ENCODE assay signal across 8 cellular contexts in genomic region chr22:49825944-49826602, GRCh38. TPM values are rescaled to one million over a fixed set of nuclear protein-coding genes. Genes with fewer than 3 reads are reported as not detected.
DNase-seq lines count a peak whose midpoint lies in the region; ATAC-seq and TF ChIP-seq lines count a peak whose summit lies in the region.

No MANE protein-coding gene starts in this region.

- peaks cover 29% of the 10 kb centered on the region for H3K4me1 Mint-ChIP-seq in GM23338
- H3K4me1 Mint-ChIP-seq in stimulated activated effector memory CD8-positive, alpha-beta T cell treated with anti-CD3 and anti-CD28 coated beads, Interleukin-12 subunit alpha, Interleukin-12 subunit beta, amount 100 ng/mL, for 72 hours: peaks cover 47% of the 10 kb centered on the region

- peak overlapping the region; percentile 92 for H3K4me2 ChIP-seq in GM23338

- peak; percentile 11; the same call in 2 of the 3 replicates for ATAC-seq in GM23338
- ATAC-seq in stimulated activated effector memory CD8-positive, alpha-beta T cell treated with anti-CD3 and anti-CD28 coated beads, Interleukin-12 subunit alpha, Interleukin-12 subunit beta, amount 100 ng/mL, for 72 hours: peak; percentile 88

- peaks cover 18% of the 10 kb centered on the region for H3K27me3 Mint-ChIP-seq in GM23338 (ENCODE audit: insufficient read depth, low read depth, poor library complexity)

- DNase-seq in GM23338 (ENCODE audit: low spot score) (no peak), mucosa of gallbladder (ENCODE audit: low spot score) (peak; percentile 24), head of caudate nucleus (no peak), DMS114 treated with DMSO at 0.1 percent for 48 hours (lab: John Stamatoyannopoulos, UW; ENCODE audit: unreplicated experiment) (no peak), NCI-H510A treated with DMSO at 0.1 percent for 48 hours (lab: John Stamatoyannopoulos, UW) (no peak)
- peak; percentile 58 for DNase-seq in central memory CD4-positive, alpha-beta T cell
- peak; percentile 36 to 79 for DNase-seq in stimulated activated effector memory CD8-positive, alpha-beta T cell treated with anti-CD3 and anti-CD28 coated beads, Interleukin-12 subunit alpha, Interleukin-12 subunit beta, amount 100 ng/mL, for 72 hours (ENCODE audit: low spot score in 2 of 2)

- H4K20me1 ChIP-seq in GM23338 (replicated peaks; ENCODE audit: insufficient read depth): peaks cover 45% of the 10 kb centered on the region

- no peaks in the 10 kb centered on the region for H3F3A ChIP-seq in GM23338 (replicated peaks; ENCODE audit: low read depth)

- intact Hi-C loops in head of caudate nucleus (cut with DNase I): no loop called here

- peak overlapping the region; percentile 91 for H3K4me3 ChIP-seq in GM23338
- H3K4me3 ChIP-seq in WI38 (ENCODE audit: low read depth, low read length): peak overlapping the region; percentile 81

- H3K4me3 Mint-ChIP-seq in GM23338: peak overlapping the region; percentile 82
- H3K4me3 Mint-ChIP-seq in stimulated activated effector memory CD8-positive, alpha-beta T cell treated with anti-CD3 and anti-CD28 coated beads, Interleukin-12 subunit alpha, Interleukin-12 subunit beta, amount 100 ng/mL, for 72 hours: peak overlapping the region; percentile 89

- H3K36me3 Mint-ChIP-seq in GM23338 (ENCODE audit: low read depth): peaks cover 63% of the 10 kb centered on the region
- H3K36me3 Mint-ChIP-seq in stimulated activated effector memory CD8-positive, alpha-beta T cell treated with anti-CD3 and anti-CD28 coated beads, Interleukin-12 subunit alpha, Interleukin-12 subunit beta, amount 100 ng/mL, for 72 hours: peaks cover 52% of the 10 kb centered on the region

- 0 out of 2 replicates have a peak overlapping the region, but pooled peaks have one; percentile 63 for H2AFZ ChIP-seq in GM23338

- H3K36me3 ChIP-seq in GM23338 (ENCODE audit: insufficient read depth): peaks cover 12% of the 10 kb centered on the region

- H3K9me3 Mint-ChIP-seq in GM23338: peaks cover 27% of the 10 kb centered on the region
- no peaks in the 10 kb centered on the region for H3K9me3 Mint-ChIP-seq in stimulated activated effector memory CD8-positive, alpha-beta T cell treated with anti-CD3 and anti-CD28 coated beads, Interleukin-12 subunit alpha, Interleukin-12 subunit beta, amount 100 ng/mL, for 72 hours

- 0 out of 2 replicates have a peak, but pooled peaks cover 4% of the 10 kb centered on the region for H3K27me3 ChIP-seq in GM23338 (ENCODE audit: insufficient read depth)

- no peak overlapping the region for H3K27ac ChIP-seq in GM23338 (ENCODE audit: low read depth)

- H3K79me2 ChIP-seq in GM23338 (replicated peaks; ENCODE audit: insufficient read depth): peaks cover 58% of the 10 kb centered on the region

- H3K27ac Mint-ChIP-seq in GM23338: no peak overlapping the region
- peak overlapping the region; percentile 95 for H3K27ac Mint-ChIP-seq in stimulated activated effector memory CD8-positive, alpha-beta T cell treated with anti-CD3 and anti-CD28 coated beads, Interleukin-12 subunit alpha, Interleukin-12 subunit beta, amount 100 ng/mL, for 72 hours

- TF ChIP-seq CTCF in GM23338 (conservative IDR thresholded peaks at IDR 0.05; ENCODE audit: low read depth in 2 of 2): no peak
- no peak for TF ChIP-seq CTCF in WI38 (IDR thresholded peaks at IDR 0.05; ENCODE audit: low read depth, low read length)

- H3K9me2 ChIP-seq in GM23338 (ENCODE audit: insufficient read depth): no peaks in the 10 kb centered on the region

- peaks cover 8% of the 10 kb centered on the region; the same call in 1 of the 2 replicates for H3K4me1 ChIP-seq in GM23338 (ENCODE audit: insufficient read depth)

TF ChIP-seq in GM23338, 12 proteins besides CTCF, POLR2A, EP300 and RAD21 (continues in another document):
- TF ChIP-seq ZNF331 (CRISPR knock-in tag; IDR thresholded peaks at IDR 0.05; ENCODE audit: low read depth) (no peak), EZH2 (IDR thresholded peaks at IDR 0.05; ENCODE audit: low read depth, unreplicated experiment) (no peak), NANOG (IDR thresholded peaks at IDR 0.05; ENCODE audit: borderline replicate concordance) (no peak), JUNB (IDR thresholded peaks at IDR 0.05; ENCODE audit: unreplicated experiment) (no peak), ZNF114 (CRISPR knock-in tag; IDR thresholded peaks at IDR 0.05) (no peak), REST (IDR thresholded peaks at IDR 0.05; ENCODE audit: unreplicated experiment) (no peak), ETS1 (IDR thresholded peaks at IDR 0.05) (no peak), POLR2AphosphoS5 (IDR thresholded peaks at IDR 0.05; ENCODE audit: low read depth) (no peak), STAT1 (IDR thresholded peaks at IDR 0.05; ENCODE audit: unreplicated experiment) (no peak)

RNA-seq across cellular contexts. Expression of gene BRD1, which starts 1.6 kb away (rescaled TPM):
- 33.8 and 36.1 TPM in 2 replicates for total RNA-seq in GM23338 (2014; rRNA removed; shearing (Covaris generic))
- 12.3 and 13.1 TPM in 2 replicates for polyA plus RNA-seq in GM23338 (2016; fragmentation: Nextera tagmentation; extraction: Ambion mirVana)
- total RNA-seq in mucosa of gallbladder: 45.3 TPM

RNA-seq across cellular contexts. Expression of gene ZBED4, which starts 27.6 kb away (rescaled TPM):
- total RNA-seq in GM23338 (2014; rRNA removed; shearing (Covaris generic)): 28.0 and 31.9 TPM in 2 replicates
- 8.5 and 9.0 TPM in 2 replicates for polyA plus RNA-seq in GM23338 (2016; fragmentation: Nextera tagmentation; extraction: Ambion mirVana)
- total RNA-seq in mucosa of gallbladder: 11.2 TPM

Comparison
In these comparisons a context has a peak if more than half of its experiments do, and no peak if none do; other contexts are left out.
1. DNase-seq: peak in central memory CD4-positive, alpha-beta T cell (single experiment), mucosa of gallbladder (single experiment) and stimulated activated effector memory CD8-positive, alpha-beta T cell treated with anti-CD3 and anti-CD28 coated beads, Interleukin-12 subunit alpha, Interleukin-12 subunit beta, amount 100 ng/mL, for 72 hours (2 of 2); none in GM23338 (single experiment), head of caudate nucleus (0 of 42), DMS114 treated with DMSO at 0.1 percent for 48 hours (single experiment) and NCI-H510A treated with DMSO at 0.1 percent for 48 hours (single experiment).